10 cellular contexts compared by ENCODE assay signal in genomic region chr2:113136828-113137775, GRCh38. TPM values are rescaled to one million over a fixed set of nuclear protein-coding genes. Genes with fewer than 3 reads are reported as not detected.
DNase-seq lines count a peak whose midpoint lies in the region; ATAC-seq, FAIRE-seq and TF ChIP-seq lines count a peak whose summit lies in the region.
"Had no signal": no experiment of that assay in that cellular context is flagged by ENCODE, and none has a peak within 500 bp of the region (broad histone marks: within the 10 kb centered on the region; RNA-seq: fewer than 3 reads in every experiment).

No MANE protein-coding gene starts in this region.

- no peaks in the 10 kb centered on the region for H3K36me3 ChIP-seq in lower lobe of right lung
- no peaks in the 10 kb centered on the region for H3K36me3 ChIP-seq in uterus

- FAIRE-seq in D721Med (lab: Jason Lieb, UNC), result no peak
- FAIRE-seq: TTC549 had no signal

- in situ Hi-C loops in SK-MEL-5 (cut with HindIII; ENCODE audit: low pct_unique_long_range_greater_than_20kb, low sequenced_read_pairs), result no loop called here

- no peak overlapping the region for H3K27ac ChIP-seq in lower lobe of right lung
- H3K27ac ChIP-seq in uterus, result no peak overlapping the region

- CTCF ChIA-PET in HEK293T (lab: Yijun Ruan, JAX), result interaction anchor here (0.6 to 4.5 kb wide), 20 partner anchors 8 to 253 kb away, joined by 3 to 62 read pairs (median 5); no protein-coding TSS in a partner anchor

- H3K27me3 ChIP-seq in lower lobe of right lung (ENCODE audit: low read depth) (no peaks in the 10 kb centered on the region), uterus (no peaks in the 10 kb centered on the region)

- ATAC-seq in lower lobe of right lung, result peak; percentile 65 to 69
- no peak for ATAC-seq in HG02642 (IDR thresholded peaks at IDR 0.05; ENCODE audit: poor library complexity, unreplicated experiment)

- no peak for TF ChIP-seq POLR2A in uterus (IDR thresholded peaks at IDR 0.05)

- no peak for DNase-seq in D721Med (ENCODE audit: insufficient read length, low spot score)
- peak; percentile 60 for DNase-seq in HEK293T (ENCODE audit: extremely low spot score)
- DNase-seq in SK-MEL-5 (ENCODE audit: low read depth, low spot score), result peak; percentile 53
- DNase-seq in cerebellum (ENCODE audit: low spot score), result peak; percentile 10
- DNase-seq in lower lobe of right lung, result no peak
- DNase-seq in uterus, result no peak
- no peak for DNase-seq in MV-4-11 (lab: John Stamatoyannopoulos, UW)

- H3K4me1 ChIP-seq in lower lobe of right lung, result no peaks in the 10 kb centered on the region
- H3K4me1 ChIP-seq in uterus, result no peaks in the 10 kb centered on the region

- intact Hi-C loops in lower lobe of right lung (cut with DNase I) (no loop called here), uterus (cut with DNase I; ENCODE audit: low total_unique reads) (no loop called here)

- no peaks in the 10 kb centered on the region for H3K9me3 ChIP-seq in lower lobe of right lung
- no peaks in the 10 kb centered on the region for H3K9me3 ChIP-seq in uterus

- H3K4me3 ChIP-seq in lower lobe of right lung (no peak overlapping the region), uterus (no peak overlapping the region)
- H3K4me3 ChIP-seq: skin epidermis had no signal

- POLR2A ChIA-PET in HEK293T (lab: Yijun Ruan, JAX), result interaction anchor here (2.2 kb wide), 1 partner anchor 62 kb away, joined by 8 read pairs; no protein-coding TSS in a partner anchor

- TF ChIP-seq CTCF in D721Med (IDR thresholded peaks at IDR 0.05; ENCODE audit: insufficient read depth, missing control alignments) (peak; percentile 62), lower lobe of right lung (IDR thresholded peaks at IDR 0.05) (peak; percentile 60), uterus (IDR thresholded peaks at IDR 0.05) (peak in 3 of 4 experiments; percentile 16 to 19 (median 17))

TF ChIP-seq in HEK293T, 16 proteins besides CTCF, POLR2A, EP300 and RAD21:
- TF ChIP-seq TARDBP (IDR thresholded peaks at IDR 0.05) (no peak), FOXA1 (IDR thresholded peaks at IDR 0.05) (no peak), BHLHE40 (IDR thresholded peaks at IDR 0.05; ENCODE audit: borderline replicate concordance) (no peak), LEF1 (IDR thresholded peaks at IDR 0.05; ENCODE audit: borderline replicate concordance) (no peak), ZNF384 (IDR thresholded peaks at IDR 0.05) (no peak), ARNT (IDR thresholded peaks at IDR 0.05) (no peak), ELF4 (IDR thresholded peaks at IDR 0.05) (no peak), PKNOX1 (IDR thresholded peaks at IDR 0.05) (no peak), L3MBTL2 (conservative IDR thresholded peaks at IDR 0.05) (no peak), HDGF (IDR thresholded peaks at IDR 0.05; ENCODE audit: borderline replicate concordance) (no peak), FOXM1 (IDR thresholded peaks at IDR 0.05; ENCODE audit: borderline replicate concordance) (no peak), FOXK2 (IDR thresholded peaks at IDR 0.05) (no peak), NFRKB (IDR thresholded peaks at IDR 0.05) (no peak), CTBP1 (IDR thresholded peaks at IDR 0.05; ENCODE audit: borderline replicate concordance) (no peak), SP1 (IDR thresholded peaks at IDR 0.05) (no peak), SUZ12 (IDR thresholded peaks at IDR 0.05) (no peak)

RNA-seq across cellular contexts. Expression of gene IL1RN, which starts 9.7 kb away (rescaled TPM):
- not detected in 2 replicates for total RNA-seq in SK-MEL-5 (2014; rRNA removed; shearing (Covaris generic))
- polyA plus RNA-seq in SK-MEL-5 (2015; cell fraction: cytosol; rRNA removed), result 0.08 TPM in 1 of 2 replicates, not detected in the other
- not detected in 2 replicates for polyA plus RNA-seq in SK-MEL-5 (2015; cell fraction: nucleus; rRNA removed)
- total RNA-seq in cerebellum, result not detected
- total RNA-seq in lower lobe of right lung, result 20.1 TPM
- total RNA-seq in uterus, result under 1 TPM in 1 of 4 donors, not detected in 3; 0.77 TPM

RNA-seq across cellular contexts. Expression of gene PSD4, which starts 36.7 kb away (rescaled TPM):
- total RNA-seq in SK-MEL-5 (2014; rRNA removed; shearing (Covaris generic)), result 0.43 and 0.63 TPM in 2 replicates
- 0.33 and 0.54 TPM in 2 replicates for polyA plus RNA-seq in SK-MEL-5 (2015; cell fraction: cytosol; rRNA removed)
- polyA plus RNA-seq in SK-MEL-5 (2015; cell fraction: nucleus; rRNA removed), result 0.53 and 1.0 TPM in 2 replicates
- total RNA-seq in cerebellum, result 4.0 TPM
- total RNA-seq in lower lobe of right lung, result 43.2 TPM
- 10 to 100 TPM in 2 of 4 donors, 1 to 10 TPM in 2; 1.8 to 31.8 (median 7.6) TPM for total RNA-seq in uterus

Comparison
In these comparisons a context has a peak if more than half of its experiments do, and no peak if none do; other contexts are left out.
1. DNase-seq: peak in HEK293T (single experiment), SK-MEL-5 (single experiment) and cerebellum (single experiment); none in D721Med (single experiment), lower lobe of right lung (single experiment), uterus (0 of 2) and MV-4-11 (single experiment).
2. RNA of gene IL1RN, which starts 9.7 kb away (total RNA-seq): 20.1 TPM in lower lobe of right lung (single experiment); not detected in cerebellum (single experiment), 0.77 TPM in uterus and not detected in SK-MEL-5; every median in the first group is over 10 times any median in the second.
3. Peak in every context shown above with its lines, with median percentiles within 50 percentile points of each other: CTCF ChIP-seq.